ENCODE assay signal across 1 cellular context in genomic region chr7:157400171-157400860, GRCh38.
TF ChIP-seq lines count a peak whose summit lies in the region.

No MANE protein-coding gene starts in this region.

TF ChIP-seq in H1, 55 proteins besides CTCF, POLR2A, EP300 and RAD21:
- TF ChIP-seq ZNF274 (IDR thresholded peaks at IDR 0.05; ENCODE audit: borderline replicate concordance, extremely low read depth, low read length) = no peak
- 0 out of 2 replicates have a peak, but pooled peaks have one; percentile 28 for TF ChIP-seq POLR2AphosphoS5 (IDR thresholded peaks at IDR 0.05; ENCODE audit: low read depth, low read length)
